1 cellular context compared by ENCODE assay signal in the genomic region with DNA sequence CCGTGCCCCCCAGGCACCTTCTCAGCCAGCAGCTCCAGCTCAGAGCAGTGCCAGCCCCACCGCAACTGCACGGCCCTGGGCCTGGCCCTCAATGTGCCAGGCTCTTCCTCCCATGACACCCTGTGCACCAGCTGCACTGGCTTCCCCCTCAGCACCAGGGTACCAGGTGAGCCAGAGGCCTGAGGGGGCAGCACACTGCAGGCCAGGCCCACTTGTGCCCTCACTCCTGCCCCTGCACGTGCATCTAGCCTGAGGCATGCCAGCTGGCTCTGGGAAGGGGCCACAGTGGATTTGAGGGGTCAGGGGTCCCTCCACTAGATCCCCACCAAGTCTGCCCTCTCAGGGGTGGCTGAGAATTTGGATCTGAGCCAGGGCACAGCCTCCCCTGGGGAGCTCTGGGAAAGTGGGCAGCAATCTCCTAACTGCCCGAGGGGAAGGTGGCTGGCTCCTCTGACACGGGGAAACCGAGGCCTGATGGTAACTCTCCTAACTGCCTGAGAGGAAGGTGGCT.
TF ChIP-seq lines count a peak whose summit lies in the region.

No MANE protein-coding gene starts in this region.

TF ChIP-seq in H1, 55 proteins besides CTCF, POLR2A, EP300 and RAD21:
- TF ChIP-seq BRCA1 (IDR thresholded peaks at IDR 0.05; ENCODE audit: low read depth, low read length) (no peak), NRF1 (IDR thresholded peaks at IDR 0.05; ENCODE audit: low read depth, low read length) (no peak), EGR1 (IDR thresholded peaks at IDR 0.05; ENCODE audit: borderline replicate concordance, low read depth, low read length) (no peak), NANOG (IDR thresholded peaks at IDR 0.05; ENCODE audit: insufficient read depth, low read depth, low read length, poor library complexity, severe bottlenecking) (no peak), CREB1 (IDR thresholded peaks at IDR 0.05) (no peak), RXRA (IDR thresholded peaks at IDR 0.05; ENCODE audit: insufficient read depth, low read depth, low read length) (no peak), SIRT6 (IDR thresholded peaks at IDR 0.05; ENCODE audit: low read length) (no peak), CBX5 (IDR thresholded peaks at IDR 0.05; ENCODE audit: low read depth, low read length) (no peak), TAF1 (IDR thresholded peaks at IDR 0.05; ENCODE audit: low read depth, low read length) (no peak), SP4 (IDR thresholded peaks at IDR 0.05; ENCODE audit: low read length) (no peak), JUN (IDR thresholded peaks at IDR 0.05; ENCODE audit: low read depth, low read length) (no peak), CHD2 (IDR thresholded peaks at IDR 0.05; ENCODE audit: low read length) (no peak), RFX5 (IDR thresholded peaks at IDR 0.05; ENCODE audit: borderline replicate concordance, low read depth, low read length) (no peak), TBP (IDR thresholded peaks at IDR 0.05; ENCODE audit: low read depth, low read length) (no peak)
TF ChIP-seq in H1: peak in this region for 0.
